ENCODE assay signal across 16 cellular contexts in genomic region chr20:60086936-60087562, GRCh38.
DNase-seq lines count a peak whose midpoint lies in the region; ATAC-seq and TF ChIP-seq lines count a peak whose summit lies in the region.
"Had no signal": no experiment of that assay in that cellular context is flagged by ENCODE, and none has a peak within 500 bp of the region (broad histone marks: within the 10 kb centered on the region; RNA-seq: fewer than 3 reads in every experiment).

No MANE protein-coding gene starts in this region.

- 73% methylated on average over 3 of the region's 27 CpGs for WGBS in suprapubic skin

- no peak overlapping the region for H3K27ac Mint-ChIP-seq in activated naive CD8-positive, alpha-beta T cell
- H3K27ac Mint-ChIP-seq in activated naive CD8-positive, alpha-beta T cell treated with anti-CD3 and anti-CD28 coated beads, Interleukin-2, amount 50 U/mL, for 24 hours, result no peak overlapping the region
- peak overlapping the region in 1 of 6 donors; percentile 51 for H3K27ac Mint-ChIP-seq in immature natural killer cell
- H3K27ac Mint-ChIP-seq: type B pancreatic cell had no signal

- peaks cover 4% of the 10 kb centered on the region for H3K4me1 ChIP-seq in RWPE2 (ENCODE audit: insufficient read depth, poor library complexity, severe bottlenecking)
- H3K4me1 ChIP-seq in suprapubic skin, result peaks cover 4% of the 10 kb centered on the region
- H3K4me1 ChIP-seq: ascending aorta, gastrocnemius medialis had no signal

- TF ChIP-seq CTCF in RWPE2 (IDR thresholded peaks at IDR 0.05; ENCODE audit: poor library complexity, severe bottlenecking) (no peak), suprapubic skin (IDR thresholded peaks at IDR 0.05) (no peak)

- no peak for ATAC-seq in activated naive CD8-positive, alpha-beta T cell treated with anti-CD3 and anti-CD28 coated beads, Interleukin-2, amount 50 U/mL, for 24 hours
- ATAC-seq in RWPE2 (ENCODE audit: low read depth) (peak; percentile 55), HG02981 (IDR thresholded peaks at IDR 0.05; ENCODE audit: unreplicated experiment) (no peak)
- ATAC-seq: gastrocnemius medialis had no signal

- no peak for TF ChIP-seq POLR2A in suprapubic skin (IDR thresholded peaks at IDR 0.05)

- peaks cover 2% of the 10 kb centered on the region for H3K36me3 Mint-ChIP-seq in activated naive CD8-positive, alpha-beta T cell
- no peaks in the 10 kb centered on the region for H3K36me3 Mint-ChIP-seq in activated naive CD8-positive, alpha-beta T cell treated with anti-CD3 and anti-CD28 coated beads, Interleukin-2, amount 50 U/mL, for 24 hours (ENCODE audit: low read depth)
- H3K36me3 Mint-ChIP-seq in immature natural killer cell, result peaks cover 2 to 6% (median 3%) of the 10 kb centered on the region in 3 donors
- H3K36me3 Mint-ChIP-seq: type B pancreatic cell had no signal

- H3K27me3 Mint-ChIP-seq in activated naive CD8-positive, alpha-beta T cell, result peaks cover 8% of the 10 kb centered on the region
- H3K27me3 Mint-ChIP-seq in activated naive CD8-positive, alpha-beta T cell treated with anti-CD3 and anti-CD28 coated beads, Interleukin-2, amount 50 U/mL, for 24 hours, result peaks cover 8% of the 10 kb centered on the region
- peaks cover 0 to 9% (median 3%) of the 10 kb centered on the region in 3 donors for H3K27me3 Mint-ChIP-seq in immature natural killer cell (ENCODE audit: low read depth in 3 of 3)

- H3K4me1 Mint-ChIP-seq in activated naive CD8-positive, alpha-beta T cell (ENCODE audit: low read depth), result peaks cover 5% of the 10 kb centered on the region
- H3K4me1 Mint-ChIP-seq in activated naive CD8-positive, alpha-beta T cell treated with anti-CD3 and anti-CD28 coated beads, Interleukin-2, amount 50 U/mL, for 24 hours, result no peaks in the 10 kb centered on the region
- peaks cover 8 to 21% of the 10 kb centered on the region in 2 donors for H3K4me1 Mint-ChIP-seq in immature natural killer cell
- H3K4me1 Mint-ChIP-seq: neural crest cell had no signal

- peak overlapping the region; percentile 69 for H3K4me3 Mint-ChIP-seq in activated naive CD8-positive, alpha-beta T cell
- H3K4me3 Mint-ChIP-seq in activated naive CD8-positive, alpha-beta T cell treated with anti-CD3 and anti-CD28 coated beads, Interleukin-2, amount 50 U/mL, for 24 hours, result no peak overlapping the region
- peak overlapping the region; percentile 38 to 75 (median 72) for H3K4me3 Mint-ChIP-seq in immature natural killer cell
- H3K4me3 Mint-ChIP-seq: neural crest cell, type B pancreatic cell had no signal

- H3K27ac ChIP-seq in RWPE2 (ENCODE audit: poor library complexity, severe bottlenecking) (no peak overlapping the region), suprapubic skin (no peak overlapping the region)
- H3K27ac ChIP-seq: ascending aorta, gastrocnemius medialis, KMS-11 had no signal

- H3K4me3 ChIP-seq in RWPE2 (ENCODE audit: severe bottlenecking) (no peak overlapping the region), suprapubic skin (peak overlapping the region; percentile 25)

- H3K9me3 Mint-ChIP-seq in activated naive CD8-positive, alpha-beta T cell (ENCODE audit: low read depth), result no peaks in the 10 kb centered on the region
- H3K9me3 Mint-ChIP-seq in activated naive CD8-positive, alpha-beta T cell treated with anti-CD3 and anti-CD28 coated beads, Interleukin-2, amount 50 U/mL, for 24 hours, result no peaks in the 10 kb centered on the region
- peaks cover 0 to 1% (median 0%) of the 10 kb centered on the region in 6 donors for H3K9me3 Mint-ChIP-seq in immature natural killer cell

- no peak for TF ChIP-seq EP300 in suprapubic skin (IDR thresholded peaks at IDR 0.05)

- H3K36me3 ChIP-seq in RWPE2 (ENCODE audit: low read depth), result no peaks in the 10 kb centered on the region
- no peaks in the 10 kb centered on the region for H3K36me3 ChIP-seq in suprapubic skin
- H3K36me3 ChIP-seq: ascending aorta, gastrocnemius medialis had no signal

- H3K9me3 ChIP-seq in RWPE2 (ENCODE audit: severe bottlenecking) (peaks cover under 1% of the 10 kb centered on the region), suprapubic skin (no peaks in the 10 kb centered on the region)
- H3K9me3 ChIP-seq: ascending aorta, gastrocnemius medialis had no signal

- peaks cover 3% of the 10 kb centered on the region for H3K27me3 ChIP-seq in RWPE2 (ENCODE audit: insufficient read depth, poor library complexity, severe bottlenecking)
- H3K27me3 ChIP-seq in suprapubic skin, result peaks cover 26% of the 10 kb centered on the region
- H3K27me3 ChIP-seq: ascending aorta had no signal

- no peak for DNase-seq in activated naive CD8-positive, alpha-beta T cell treated with anti-CD3 and anti-CD28 coated beads, Interleukin-2, amount 50 U/mL, for 24 hours
- peak; percentile 53 for DNase-seq in RWPE2 (ENCODE audit: low spot score)
- no peak for DNase-seq in immature natural killer cell
- no peak for DNase-seq in suprapubic skin (ENCODE audit: low spot score in 2 of 2)
- no peak for DNase-seq in NCI-H446 (lab: John Stamatoyannopoulos, UW)
- no peak for DNase-seq in NCI-H146 treated with DMSO at 0.1 percent for 48 hours (lab: John Stamatoyannopoulos, UW; ENCODE audit: unreplicated experiment)
- DNase-seq: gastrocnemius medialis; NCI-H2029 treated with DMSO at 0.1 percent for 48 hours; NK-92 treated with Interleukin-12 subunit alpha and Interleukin-12 subunit beta, amount 100 ng/mL, for 24 hours; SIG-M5 had no signal
